In genomic region chr2:20243637-20244036, GRCh38 we compare ENCODE assay signal across 9 cellular contexts. TPM values are rescaled to one million over a fixed set of nuclear protein-coding genes. Genes with fewer than 3 reads are reported as not detected.
DNase-seq lines count a peak whose midpoint lies in the region; ATAC-seq and TF ChIP-seq lines count a peak whose summit lies in the region.
"Not testable (repeated sequence)": the region's sequence is repeated elsewhere in the genome, so short reads cannot be mapped to it uniquely, and the experiment has no call there.
"Had no signal": no experiment of that assay in that cellular context is flagged by ENCODE, and none has a peak within 500 bp of the region (broad histone marks: within the 10 kb centered on the region; RNA-seq: fewer than 3 reads in every experiment).

No MANE protein-coding gene starts in this region.

- H3K9ac ChIP-seq in endodermal cell (ENCODE audit: extremely low read depth, low read length, poor library complexity, severe bottlenecking): not testable (repeated sequence)

- not testable (repeated sequence) for H4K20me1 ChIP-seq in osteoblast (ENCODE audit: insufficient read depth, low read length)

- H3K9me3 ChIP-seq in HEK293 (ENCODE audit: control insufficient read depth, insufficient read depth, low read depth, low read length); T-helper 17 cell (ENCODE audit: control insufficient read depth, low read length, poor library complexity, severe bottlenecking); endodermal cell (ENCODE audit: control insufficient read depth, low read length); right lobe of liver; osteoblast (ENCODE audit: low read depth, low read length): not testable (repeated sequence)

- H2AFZ ChIP-seq in osteoblast (ENCODE audit: low read length): not testable (repeated sequence)

- not testable (repeated sequence) for H3K4me3 ChIP-seq in HEK293 (ENCODE audit: low read depth, low read length); endodermal cell (ENCODE audit: low read length); right lobe of liver; osteoblast (ENCODE audit: insufficient read depth, low read length)

- CTCF ChIA-PET in HEK293 (lab: Yijun Ruan, JAX): not testable (repeated sequence)

- H3K27me3 ChIP-seq in endodermal cell (ENCODE audit: control insufficient read depth, insufficient read depth, low read length, poor library complexity, severe bottlenecking); right lobe of liver; osteoblast (ENCODE audit: insufficient read depth, low read length): not testable (repeated sequence)

- H3K4me1 ChIP-seq in HEK293 (ENCODE audit: control insufficient read depth, insufficient read depth, low read length); endodermal cell (ENCODE audit: control insufficient read depth, insufficient read depth, low read length); right lobe of liver; osteoblast (ENCODE audit: insufficient read depth, low read length): not testable (repeated sequence)

- H3K9me3 Mint-ChIP-seq in activated T-cell treated with anti-CD3 and anti-CD28 coated beads, Interleukin-2, amount 50 U/mL, for 72 hours; activated naive CD4-positive, alpha-beta T cell treated with anti-CD3 and anti-CD28 coated beads, Interleukin-2, amount 50 U/mL, for 72 hours; endodermal cell: not testable (repeated sequence)

- TF ChIP-seq POLR2A in right lobe of liver (IDR thresholded peaks at IDR 0.05): not testable (repeated sequence)

- H3K36me3 ChIP-seq in HEK293 (ENCODE audit: control insufficient read depth in 2 of 2, insufficient read depth in 1 of 2, low read length in 2 of 2): peaks cover 13 to 26% of the 10 kb centered on the region in 2 experiments; a peak in 2 of 3 replicates
- H3K36me3 ChIP-seq in endodermal cell (ENCODE audit: control insufficient read depth, insufficient read depth, low read length): peaks cover 20% of the 10 kb centered on the region
- not testable (repeated sequence) for H3K36me3 ChIP-seq in right lobe of liver
- peaks cover 15% of the 10 kb centered on the region for H3K36me3 ChIP-seq in osteoblast (ENCODE audit: insufficient read depth, low read length)

- H3K27me3 Mint-ChIP-seq in T-helper 17 cell: peaks cover 19% of the 10 kb centered on the region
- H3K27me3 Mint-ChIP-seq in activated T-cell treated with anti-CD3 and anti-CD28 coated beads, Interleukin-2, amount 50 U/mL, for 72 hours (ENCODE audit: low read depth); endodermal cell (ENCODE audit: insufficient read depth): not testable (repeated sequence)

- H3K27ac Mint-ChIP-seq in T-helper 17 cell (peak overlapping the region; percentile 73), endodermal cell (peak overlapping the region; percentile 23)
- H3K27ac Mint-ChIP-seq in activated T-cell treated with anti-CD3 and anti-CD28 coated beads, Interleukin-2, amount 50 U/mL, for 72 hours: peak overlapping the region; percentile 51
- peak overlapping the region; percentile 15 to 33 for H3K27ac Mint-ChIP-seq in activated naive CD4-positive, alpha-beta T cell treated with anti-CD3 and anti-CD28 coated beads, Interleukin-2, amount 50 U/mL, for 72 hours

- POLR2A ChIA-PET in HEK293 (lab: Yijun Ruan, JAX): not testable (repeated sequence)

- not testable (repeated sequence) for H3K4me3 Mint-ChIP-seq in T-helper 17 cell; activated T-cell treated with anti-CD3 and anti-CD28 coated beads, Interleukin-2, amount 50 U/mL, for 72 hours; endodermal cell

- not testable (repeated sequence) for ATAC-seq in T-helper 17 cell; activated T-cell treated with anti-CD3 and anti-CD28 coated beads, Interleukin-2, amount 50 U/mL, for 72 hours (replicated peaks in 1 of 2); activated naive CD4-positive, alpha-beta T cell treated with anti-CD3 and anti-CD28 coated beads, Interleukin-2, amount 50 U/mL, for 72 hours
- ATAC-seq in right lobe of liver: peak in 3 of 4 donors; percentile 24 to 48 (median 31)

- not testable (repeated sequence) for H3K36me3 Mint-ChIP-seq in T-helper 17 cell (ENCODE audit: low read depth)
- H3K36me3 Mint-ChIP-seq in activated T-cell treated with anti-CD3 and anti-CD28 coated beads, Interleukin-2, amount 50 U/mL, for 72 hours (ENCODE audit: insufficient read depth in 2 of 2): peaks cover 0 to 13% of the 10 kb centered on the region in 2 donors
- peaks cover 0 to 17% of the 10 kb centered on the region in 2 donors for H3K36me3 Mint-ChIP-seq in activated naive CD4-positive, alpha-beta T cell treated with anti-CD3 and anti-CD28 coated beads, Interleukin-2, amount 50 U/mL, for 72 hours
- H3K36me3 Mint-ChIP-seq in endodermal cell (ENCODE audit: low read depth): peaks cover 23% of the 10 kb centered on the region

- intact Hi-C loops in right lobe of liver (cut with DNase I): not testable (repeated sequence)

- H3K4me2 ChIP-seq in osteoblast (ENCODE audit: insufficient read depth, low read length): not testable (repeated sequence)

- 90 to 91% methylated on average over 4 to 5 of the region's 5 CpGs for WGBS in endodermal cell (ENCODE audit: insufficient coverage in 1 of 2, insufficient read length in 1 of 2), 2 experiments
- WGBS in right lobe of liver (ENCODE audit: insufficient coverage, low coverage, low lambda C conversion rate, missing lambda C conversion rate): 54% methylated on average over 4 of the region's 5 CpGs

- not testable (repeated sequence) for H3K4me1 Mint-ChIP-seq in T-helper 17 cell; activated T-cell treated with anti-CD3 and anti-CD28 coated beads, Interleukin-2, amount 50 U/mL, for 72 hours (ENCODE audit: low read depth); endodermal cell

- H3K27ac ChIP-seq in HEK293 (ENCODE audit: extremely low read depth, low read depth, low read length); endodermal cell (ENCODE audit: low read depth, low read length); right lobe of liver; osteoblast (ENCODE audit: low read depth, low read length): not testable (repeated sequence)

- not testable (repeated sequence) for H3K79me2 ChIP-seq in osteoblast (ENCODE audit: insufficient read depth, low read length)

- TF ChIP-seq CTCF in HEK293 (tag by site-specific recombination; IDR thresholded peaks at IDR 0.05); endodermal cell (conservative IDR thresholded peaks at IDR 0.05); right lobe of liver (IDR thresholded peaks at IDR 0.05); osteoblast (IDR thresholded peaks at IDR 0.05; ENCODE audit: extremely low read depth, low read depth, low read length): not testable (repeated sequence)

- not testable (repeated sequence) for DNase-seq in T-helper 17 cell; activated T-cell treated with anti-CD3 and anti-CD28 coated beads, Interleukin-2, amount 50 U/mL, for 72 hours; activated naive CD4-positive, alpha-beta T cell treated with anti-CD3 and anti-CD28 coated beads, Interleukin-2, amount 50 U/mL, for 72 hours (ENCODE audit: low spot score in 2 of 2); endodermal cell; right lobe of liver
- DNase-seq in osteoblast (ENCODE audit: insufficient read length, low spot score, missing footprints): peak; percentile 68

TF ChIP-seq in HEK293, 187 proteins besides CTCF, POLR2A, EP300 and RAD21:
- peak; percentile 90 for TF ChIP-seq ZNF664 (tag by site-specific recombination; IDR thresholded peaks at IDR 0.05)

RNA-seq across cellular contexts. Expression of gene SDC1, which starts 18.7 kb away (rescaled TPM):
- total RNA-seq in T-helper 17 cell (not detected), endodermal cell (10 to 100 TPM; 12.7 to 19.2 TPM), right lobe of liver (100 to 1,000 TPM; 260 to 452 (median 415) TPM), osteoblast (7.6 and 11.8 TPM in 2 replicates)
- total RNA-seq in activated T-cell treated with anti-CD3 and anti-CD28 coated beads, Interleukin-2, amount 50 U/mL, for 72 hours: under 1 TPM; 0.16 to 0.38 TPM
- under 1 TPM; 0.11 to 0.41 TPM for total RNA-seq in activated naive CD4-positive, alpha-beta T cell treated with anti-CD3 and anti-CD28 coated beads, Interleukin-2, amount 50 U/mL, for 72 hours
- 36.9 TPM for polyA plus RNA-seq in endodermal cell (2013, experiment 1 of 2)
- 39.5 TPM for polyA plus RNA-seq in endodermal cell (2013, experiment 2 of 2)
- total RNA-seq: B cell had no signal
- polyA plus RNA-seq: CD4-positive, alpha-beta memory T cell had no signal

Comparison
In these comparisons a context has a peak if more than half of its experiments do, and no peak if none do; other contexts are left out.
1. H3K27ac Mint-ChIP-seq: peak in every context shown above with its lines; median percentile 73 in T-helper 17 cell; 51 in activated T-cell treated with anti-CD3 and anti-CD28 coated beads, Interleukin-2, amount 50 U/mL, for 72 hours; 24 in activated naive CD4-positive, alpha-beta T cell treated with anti-CD3 and anti-CD28 coated beads, Interleukin-2, amount 50 U/mL, for 72 hours; 23 in endodermal cell.
2. RNA of gene SDC1, which starts 18.7 kb away (total RNA-seq): 260 to 452 TPM in right lobe of liver; 12.7 to 19.2 TPM in endodermal cell, 7.6 to 11.8 TPM in osteoblast, 0.11 to 0.41 TPM in activated naive CD4-positive, alpha-beta T cell treated with anti-CD3 and anti-CD28 coated beads, Interleukin-2, amount 50 U/mL, for 72 hours, 0.16 to 0.38 TPM in activated T-cell treated with anti-CD3 and anti-CD28 coated beads, Interleukin-2, amount 50 U/mL, for 72 hours and not detected in T-helper 17 cell; every median in the first group is over 10 times any median in the second.